In genomic region chr2:199738723-199739412, GRCh38 we compare ENCODE assay signal across 1 cellular context.
TF ChIP-seq lines count a peak whose summit lies in the region.

No MANE protein-coding gene starts in this region.

TF ChIP-seq in K562, 482 proteins besides CTCF, POLR2A, EP300 and RAD21 (continued from another document):
- no peak for TF ChIP-seq ZNF398 (CRISPR knock-in tag; IDR thresholded peaks at IDR 0.05)
- peak; percentile 55 for TF ChIP-seq MEIS2 (IDR thresholded peaks at IDR 0.05; ENCODE audit: partially characterized antibody)
- peak; percentile 94 for TF ChIP-seq CEBPB (tag; IDR thresholded peaks at IDR 0.05)
- no peak for TF ChIP-seq ZNF431 (CRISPR knock-in tag; IDR thresholded peaks at IDR 0.05)
- TF ChIP-seq PBX2 (CRISPR knock-in tag; IDR thresholded peaks at IDR 0.05; ENCODE audit: low read depth) = no peak
- peak; percentile 70 for TF ChIP-seq PBX2 (tag; conservative IDR thresholded peaks at IDR 0.05; ENCODE audit: low read depth)
- TF ChIP-seq FOXK2 (conservative IDR thresholded peaks at IDR 0.05 in 1 of 2, IDR thresholded peaks at IDR 0.05 in 1 of 2; ENCODE audit: low read depth in 2 of 2) = no peak
- TF ChIP-seq GABPA (tag; conservative IDR thresholded peaks at IDR 0.05; ENCODE audit: low read depth) = peak; percentile 36; the same call in 1 of the 2 replicates
- TF ChIP-seq ZNF57 (CRISPR knock-in tag; IDR thresholded peaks at IDR 0.05) = no peak
- no peak for TF ChIP-seq SREBF2 (CRISPR knock-in tag; IDR thresholded peaks at IDR 0.05)
- TF ChIP-seq ASH1L (IDR thresholded peaks at IDR 0.05; ENCODE audit: borderline replicate concordance, low read depth, partially characterized antibody) = no peak
- TF ChIP-seq CEBPG (CRISPR knock-in tag; IDR thresholded peaks at IDR 0.05) = no peak
- peak; percentile 91 to 97 for TF ChIP-seq CEBPG (tag; conservative IDR thresholded peaks at IDR 0.05 in 1 of 2, IDR thresholded peaks at IDR 0.05 in 1 of 2)
